ENCODE assay signal across 21 cellular contexts in the genomic region with DNA sequence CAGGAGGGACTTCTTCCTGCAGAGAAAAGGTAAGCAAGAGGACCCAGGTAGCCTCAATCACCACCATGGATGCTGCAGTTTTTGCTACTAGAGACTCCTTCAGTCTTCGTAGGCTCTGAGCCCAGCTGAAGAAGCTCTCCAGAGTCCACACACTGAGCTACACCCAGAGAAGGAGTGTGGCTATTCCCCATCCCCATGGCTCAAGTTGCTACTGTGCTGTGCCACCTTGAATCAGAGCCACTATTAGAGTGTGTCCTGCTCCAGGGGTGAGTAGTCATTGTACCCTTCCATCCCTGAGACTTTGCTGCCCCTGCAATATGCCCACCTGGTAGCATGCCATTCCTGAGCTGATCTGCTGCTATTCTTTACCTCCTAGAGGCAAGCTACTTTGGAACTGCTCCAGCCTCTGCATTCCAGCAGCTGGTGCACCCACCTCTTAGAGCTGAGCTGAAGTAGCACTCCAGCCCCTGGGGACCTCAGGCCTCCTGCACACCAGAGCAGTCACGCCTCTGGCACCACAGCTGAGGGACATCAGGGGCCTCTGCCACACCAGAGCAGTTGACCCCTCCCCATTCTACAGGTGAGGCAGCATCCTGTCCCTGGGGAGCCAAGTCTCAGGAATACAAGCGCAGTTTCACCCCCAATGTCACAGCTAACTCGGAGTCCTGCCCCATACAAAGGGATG.
"Had no signal": no experiment of that assay in that cellular context is flagged by ENCODE, and none has a peak within 500 bp of the region (broad histone marks: within the 10 kb centered on the region; RNA-seq: fewer than 3 reads in every experiment).

No MANE protein-coding gene starts in this region.

- H3K4me1 ChIP-seq: sigmoid colon, tibial nerve, upper lobe of left lung, uterus had no signal

- ATAC-seq: left lobe of liver; naive thymus-derived CD8-positive, alpha-beta T cell; psoas muscle; right cardiac atrium; stimulated activated naive B cell treated with anti-CD40 and anti-IgM and Interleukin-4, amounts not matched to agents 10 μg/mL and 1 μg/mL and 100 μg/mL, for 72 hours had no signal

- H3K27me3 ChIP-seq: dorsolateral prefrontal cortex, ovary, sigmoid colon, tibial nerve, upper lobe of left lung, uterus had no signal

- H3K27ac ChIP-seq: dorsolateral prefrontal cortex, ovary, psoas muscle, sigmoid colon, thoracic aorta, tibial nerve, upper lobe of left lung, uterus had no signal

- H3K4me3 ChIP-seq: dorsolateral prefrontal cortex, ovary, psoas muscle, sigmoid colon, thoracic aorta, tibial nerve, upper lobe of left lung, uterus had no signal

- DNase-seq: dorsolateral prefrontal cortex; effector CD4-positive, alpha-beta T cell; kidney; mammary epithelial cell; mesendoderm; midbrain; naive thymus-derived CD8-positive, alpha-beta T cell; occipital lobe; ovary; sigmoid colon; stimulated activated CD4-positive, alpha-beta T cell treated with anti-CD3 and anti-CD28 coated beads, Interleukin-4, amount 100 ng/mL, for 4 hours; stimulated activated naive B cell treated with anti-CD40 and anti-IgM and Interleukin-4, amounts not matched to agents 10 μg/mL and 1 μg/mL and 100 μg/mL, for 72 hours; uterus had no signal

- FAIRE-seq: colon, frontal cortex, kidney had no signal

- H3K9me3 ChIP-seq: ovary, psoas muscle, thoracic aorta, tibial nerve, upper lobe of left lung, uterus had no signal

- H3K36me3 ChIP-seq: ovary, sigmoid colon, thoracic aorta, tibial nerve, upper lobe of left lung, uterus had no signal
